9 cellular contexts compared by ENCODE assay signal in the genomic region with DNA sequence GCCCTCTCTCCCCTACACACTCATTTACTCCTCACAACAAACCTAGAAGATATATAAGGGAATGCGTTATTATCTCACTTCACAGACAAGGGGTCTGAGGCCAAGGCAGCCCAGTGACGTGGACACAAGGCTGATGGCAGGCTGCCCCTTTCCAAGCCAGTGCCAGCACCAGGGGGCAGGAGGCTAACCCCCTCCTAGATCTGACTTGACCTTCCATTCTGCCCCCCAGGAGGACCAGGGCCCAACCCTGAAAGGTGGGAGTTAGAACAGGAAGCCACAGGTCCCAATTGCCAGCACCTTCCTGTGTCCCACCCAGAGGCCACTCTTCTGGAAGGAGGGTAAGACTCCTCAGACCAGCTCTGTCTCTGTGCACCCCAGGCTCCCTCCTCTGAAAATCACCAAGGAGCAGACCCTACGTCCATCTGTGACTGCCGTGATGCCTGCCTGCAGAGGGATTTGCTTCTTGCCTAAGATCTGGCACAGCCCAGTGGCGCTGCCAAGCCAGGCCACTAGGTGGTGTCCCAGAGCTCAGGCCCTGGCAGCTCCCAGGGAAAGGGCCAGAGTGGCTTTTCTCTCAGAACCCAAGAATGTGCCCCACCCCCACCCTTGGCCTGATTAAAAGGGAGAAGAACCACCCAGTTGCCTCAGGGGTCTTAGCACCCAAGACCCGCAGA. TPM values are rescaled to one million over a fixed set of nuclear protein-coding genes. Genes with fewer than 3 reads are reported as not detected.
DNase-seq lines count a peak whose midpoint lies in the region; ATAC-seq lines count a peak whose summit lies in the region.
"Had no signal": no experiment of that assay in that cellular context is flagged by ENCODE, and none has a peak within 500 bp of the region (broad histone marks: within the 10 kb centered on the region; RNA-seq: fewer than 3 reads in every experiment).

No MANE protein-coding gene starts in this region.

- ATAC-seq in HG02759 (IDR thresholded peaks at IDR 0.05; ENCODE audit: unreplicated experiment) = peak; percentile 65
- no peak for ATAC-seq in GM19035 (IDR thresholded peaks at IDR 0.05; ENCODE audit: unreplicated experiment)

- CTCF ChIA-PET in CD8-positive, alpha-beta memory T cell (lab: Charles Lee) = interaction anchor here (0.8 to 6.4 kb wide), 23 partner anchors 9 to 346 kb away, joined by 3 to 53 read pairs (median 3); a partner anchor contains a TSS

- H3K36me3 Mint-ChIP-seq in CD8-positive, alpha-beta memory T cell = no peaks in the 10 kb centered on the region

- peaks cover 7% of the 10 kb centered on the region for H3K4me1 ChIP-seq in CD8-positive, alpha-beta memory T cell (ENCODE audit: insufficient read depth, low read length)
- H3K4me1 ChIP-seq in effector memory CD4-positive, alpha-beta T cell (ENCODE audit: control insufficient read depth, insufficient read depth, low read length, poor library complexity, severe bottlenecking) = peaks cover 5% of the 10 kb centered on the region
- H3K4me1 ChIP-seq in mesendoderm (ENCODE audit: control insufficient read depth, low read depth, low read length) = peaks cover 5% of the 10 kb centered on the region

- POLR2A ChIA-PET in CD8-positive, alpha-beta memory T cell (lab: Charles Lee) = no interaction called here

- H3K9me3 Mint-ChIP-seq in CD8-positive, alpha-beta memory T cell = no peaks in the 10 kb centered on the region
- H3K9me3 Mint-ChIP-seq: T-helper 1 cell treated with Interleukin-12 subunit alpha and Interleukin-12 subunit beta and Interleukin-4 antibody, amounts not matched to agents 30 μg/mL and 1 μg/mL, for 36 hours had no signal

- H3K27me3 ChIP-seq in CD8-positive, alpha-beta memory T cell (ENCODE audit: insufficient read depth, low read length, poor library complexity, severe bottlenecking) = peaks cover 3% of the 10 kb centered on the region
- no peaks in the 10 kb centered on the region for H3K27me3 ChIP-seq in effector memory CD4-positive, alpha-beta T cell (replicated peaks; ENCODE audit: control insufficient read depth, insufficient read depth, low read length, poor library complexity, severe bottlenecking)
- H3K27me3 ChIP-seq in mesendoderm (ENCODE audit: insufficient read depth, low read length, poor library complexity) = no peaks in the 10 kb centered on the region

- H2BK120ac ChIP-seq in mesendoderm (ENCODE audit: low read depth, low read length) = no peak overlapping the region

- peaks cover 9 to 18% of the 10 kb centered on the region in 2 donors for H3K27me3 Mint-ChIP-seq in CD8-positive, alpha-beta memory T cell

- H2BK5ac ChIP-seq in mesendoderm (ENCODE audit: low read length) = peak overlapping the region; percentile 58

- H3K79me2 ChIP-seq in mesendoderm (ENCODE audit: control insufficient read depth, insufficient read depth, low read length) = no peaks in the 10 kb centered on the region

- H2AK5ac ChIP-seq in mesendoderm (ENCODE audit: low read length) = peak overlapping the region; percentile 21

- no peak overlapping the region for H3K27ac ChIP-seq in CD8-positive, alpha-beta memory T cell (ENCODE audit: low read depth, low read length)
- H3K27ac ChIP-seq in effector memory CD4-positive, alpha-beta T cell (ENCODE audit: insufficient read depth, low read length, poor library complexity, severe bottlenecking) = no peak overlapping the region
- H3K27ac ChIP-seq in mesendoderm (ENCODE audit: low read depth, low read length) = peak overlapping the region; percentile 85

- H3K79me1 ChIP-seq in mesendoderm (ENCODE audit: low read length) = peaks cover 5% of the 10 kb centered on the region

- H3K27ac Mint-ChIP-seq in CD8-positive, alpha-beta memory T cell = peak overlapping the region in 1 of 8 donors; percentile 93
- H3K27ac Mint-ChIP-seq: T-helper 1 cell treated with Interleukin-12 subunit alpha and Interleukin-12 subunit beta and Interleukin-4 antibody, amounts not matched to agents 30 μg/mL and 1 μg/mL, for 36 hours had no signal

- H3K36me3 ChIP-seq in CD8-positive, alpha-beta memory T cell (ENCODE audit: insufficient read depth, low read length) = no peaks in the 10 kb centered on the region
- no peaks in the 10 kb centered on the region for H3K36me3 ChIP-seq in effector memory CD4-positive, alpha-beta T cell (ENCODE audit: control insufficient read depth, insufficient read depth, low read length)
- no peaks in the 10 kb centered on the region for H3K36me3 ChIP-seq in mesendoderm (ENCODE audit: control insufficient read depth, insufficient read depth, low read length)

- H3K4me3 Mint-ChIP-seq in CD8-positive, alpha-beta memory T cell = no peak overlapping the region
- H3K4me3 Mint-ChIP-seq: T-helper 1 cell treated with Interleukin-12 subunit alpha and Interleukin-12 subunit beta and Interleukin-4 antibody, amounts not matched to agents 30 μg/mL and 1 μg/mL, for 36 hours had no signal

- H4K5ac ChIP-seq in mesendoderm (ENCODE audit: low read length) = no peak overlapping the region

- H3K9ac ChIP-seq in mesendoderm (ENCODE audit: low read length) = peak overlapping the region; percentile 31

- H3K4me2 ChIP-seq in mesendoderm (ENCODE audit: low read length) = no peak overlapping the region

- H2BK15ac ChIP-seq in mesendoderm (replicated peaks; ENCODE audit: low read depth) = no peak overlapping the region

- H3K9me3 ChIP-seq in CD8-positive, alpha-beta memory T cell (ENCODE audit: low read length) = no peaks in the 10 kb centered on the region
- H3K9me3 ChIP-seq in effector memory CD4-positive, alpha-beta T cell (ENCODE audit: control insufficient read depth, low read length) = no peaks in the 10 kb centered on the region

- peak overlapping the region; percentile 55 for H3K18ac ChIP-seq in mesendoderm (ENCODE audit: low read length)

- H3K4ac ChIP-seq in mesendoderm (ENCODE audit: low read depth, low read length) = no peak overlapping the region

- H3K4me1 Mint-ChIP-seq in CD8-positive, alpha-beta memory T cell = peaks cover 0 to 5% (median 3%) of the 10 kb centered on the region in 3 donors

- DNase-seq in CD8-positive, alpha-beta memory T cell = peak; percentile 56 to 79 (median 68)
- DNase-seq in NCI-H82 treated with DMSO at 0.1 percent for 48 hours (lab: John Stamatoyannopoulos, UW; ENCODE audit: unreplicated experiment) (peak; percentile 73), mesendoderm (peak; percentile 97)
- DNase-seq in activated CD8-positive, alpha-beta memory T cell treated with anti-CD3 and anti-CD28 coated beads for 48 hours (ENCODE audit: low read depth in 2 of 3, low spot score in 2 of 3) = peak; percentile 54 to 80 (median 66)
- DNase-seq in effector memory CD4-positive, alpha-beta T cell = peak; percentile 49 to 64 (median 56)
- peak; percentile 61 to 75 (median 72) for DNase-seq in stimulated activated CD4-positive, alpha-beta T cell treated with anti-CD3 and anti-CD28 coated beads, TNF-alpha, amount 100 ng/mL, for 48 hours (ENCODE audit: low read depth in 3 of 3)

- H3K4me3 ChIP-seq in CD8-positive, alpha-beta memory T cell (ENCODE audit: low read length) = no peak overlapping the region
- no peak overlapping the region for H3K4me3 ChIP-seq in effector memory CD4-positive, alpha-beta T cell (ENCODE audit: insufficient read depth, low read depth, low read length, poor library complexity, severe bottlenecking)
- H3K4me3 ChIP-seq in mesendoderm (ENCODE audit: low read length) = no peak overlapping the region

- H4K8ac ChIP-seq in mesendoderm (ENCODE audit: low read depth, low read length) = no peak overlapping the region

- no CpG with 5 or more reads among the region's 6 CpGs for WGBS in mesendoderm (ENCODE audit: extremely low coverage, insufficient coverage, low lambda C conversion rate)

- peak overlapping the region; percentile 57 for H3K56ac ChIP-seq in mesendoderm (ENCODE audit: low read length)

- H3K23ac ChIP-seq in mesendoderm (ENCODE audit: low read length) = no peak overlapping the region

RNA-seq across cellular contexts. Expression of a gene that starts 42.4 kb away (rescaled TPM):
- 10 to 100 TPM; 83.1 to 88.5 TPM for total RNA-seq in CD8-positive, alpha-beta memory T cell
- 42.6 TPM for polyA plus RNA-seq in CD8-positive, alpha-beta memory T cell
- 33.9 TPM for polyA plus RNA-seq in mesendoderm (2013, experiment 1 of 2)
- polyA plus RNA-seq in mesendoderm (2013, experiment 2 of 2) = 35.9 TPM
